In the genomic region with DNA sequence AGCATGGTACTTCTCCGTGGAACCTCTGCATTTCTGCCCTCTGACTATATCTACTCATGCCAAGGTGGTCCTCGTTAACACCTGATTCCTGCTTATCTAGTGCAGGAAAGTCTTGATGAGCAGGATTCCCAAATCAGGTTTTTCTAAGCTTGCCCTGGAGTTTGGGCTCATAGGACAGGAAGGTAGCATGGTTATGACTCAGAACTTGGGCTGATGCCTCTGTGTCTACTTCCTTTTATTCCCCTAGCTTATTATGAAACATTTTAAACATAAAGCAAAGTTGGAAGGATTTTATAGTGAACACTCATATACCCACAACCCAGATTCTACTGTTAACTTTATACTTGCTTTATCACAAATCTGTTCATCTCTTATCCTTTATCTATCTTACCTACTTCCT, we compare ENCODE assay signal across 13 cellular contexts. TPM values are rescaled to one million over a fixed set of nuclear protein-coding genes. Genes with fewer than 3 reads are reported as not detected.
A peak's percentile ranks its signal among the peaks of the same experiment; 100 is the strongest.
DNase-seq lines count a peak whose midpoint lies in the region; TF ChIP-seq lines count a peak whose summit lies in the region.
"Had no signal": no experiment of that assay in that cellular context is flagged by ENCODE, and none has a peak within 500 bp of the region (broad histone marks: within the 10 kb centered on the region; RNA-seq: fewer than 3 reads in every experiment).

No MANE protein-coding gene starts in this region.

- TF ChIP-seq EP300 in tibial nerve (IDR thresholded peaks at IDR 0.05) = no peak

- H2AFZ ChIP-seq in neural progenitor cell (replicated peaks) = no peak overlapping the region

- peaks cover 32% of the 10 kb centered on the region for H3K4me1 ChIP-seq in CD4-positive, alpha-beta memory T cell (ENCODE audit: insufficient read depth, low read length)
- peaks cover 16% of the 10 kb centered on the region for H3K4me1 ChIP-seq in neural progenitor cell
- peaks cover 0 to 57% (median 25%) of the 10 kb centered on the region in 4 donors for H3K4me1 ChIP-seq in tibial nerve

- H3K9me3 Mint-ChIP-seq in CD4-positive, alpha-beta memory T cell = no peaks in the 10 kb centered on the region
- H3K9me3 Mint-ChIP-seq in neural progenitor cell = no peaks in the 10 kb centered on the region

- peak overlapping the region in 1 of 8 donors; percentile 20 for H3K4me3 Mint-ChIP-seq in CD4-positive, alpha-beta memory T cell
- peak overlapping the region; percentile 30 for H3K4me3 Mint-ChIP-seq in neural progenitor cell

- H3K27me3 Mint-ChIP-seq in CD4-positive, alpha-beta memory T cell = no peaks in the 10 kb centered on the region
- H3K27me3 Mint-ChIP-seq in neural progenitor cell (ENCODE audit: insufficient read depth, low read depth) = no peaks in the 10 kb centered on the region

- no peak for DNase-seq in CD4-positive, alpha-beta memory T cell
- DNase-seq in MG63 (peak; percentile 34), cardiac fibroblast (ENCODE audit: low read depth in 2 of 2) (peak; percentile 65 to 69), neural progenitor cell (ENCODE audit: low spot score) (no peak), cardiac septum (ENCODE audit: low spot score) (no peak), HT-29 (ENCODE audit: low spot score) (no peak), tibial nerve (ENCODE audit: low spot score in 2 of 2) (no peak)
- no peak for DNase-seq in activated CD4-positive, CD25-positive, alpha-beta regulatory T cell treated with anti-CD3 and anti-CD28 coated beads, Interleukin-2, amount 50 U/mL, for 72 hours
- DNase-seq: amygdala, DMS 273 treated with DMSO at 0.1 percent for 48 hours, NCI-H2081 treated with DMSO at 0.1 percent for 48 hours, SHP77 treated with DMSO at 0.1 percent for 48 hours, stomach had no signal

- no peak for TF ChIP-seq CTCF in cardiac fibroblast (IDR thresholded peaks at IDR 0.05; ENCODE audit: low read depth, low read length)
- no peak for TF ChIP-seq CTCF in neural progenitor cell (IDR thresholded peaks at IDR 0.05)
- no peak for TF ChIP-seq CTCF in tibial nerve (IDR thresholded peaks at IDR 0.05)

- no peak overlapping the region for H3K4me2 ChIP-seq in neural progenitor cell

- 65 to 79% methylated on average over 2 of the region's 2 CpGs for WGBS in tibial nerve, 2 donors

- no peak overlapping the region for H3K9ac ChIP-seq in neural progenitor cell

- peaks cover 30 to 62% of the 10 kb centered on the region in 2 donors for H3K36me3 Mint-ChIP-seq in CD4-positive, alpha-beta memory T cell
- peaks cover 29% of the 10 kb centered on the region for H3K36me3 Mint-ChIP-seq in neural progenitor cell

- peaks cover 87% of the 10 kb centered on the region for H4K20me1 ChIP-seq in neural progenitor cell (ENCODE audit: low read depth)

- H3K36me3 ChIP-seq in CD4-positive, alpha-beta memory T cell (ENCODE audit: insufficient read depth, low read length) = peaks cover 48% of the 10 kb centered on the region
- H3K36me3 ChIP-seq in MG63 = peaks cover 20% of the 10 kb centered on the region
- no peaks in the 10 kb centered on the region for H3K36me3 ChIP-seq in neural progenitor cell
- H3K36me3 ChIP-seq in tibial nerve = peaks cover 0 to 57% (median 0%) of the 10 kb centered on the region in 3 donors

- peak overlapping the region; percentile 4 for H3K27ac ChIP-seq in CD4-positive, alpha-beta memory T cell (ENCODE audit: low read depth, low read length)
- no peak overlapping the region for H3K27ac ChIP-seq in neural progenitor cell
- H3K27ac ChIP-seq in tibial nerve = peak overlapping the region in 2 of 4 donors; percentile 33 to 36
- H3K27ac ChIP-seq: stomach had no signal

- POLR2A ChIA-PET in CD4-positive, alpha-beta memory T cell (lab: Charles Lee; ENCODE audit: partially characterized antibody) = interaction anchor here (1.9 kb wide), 1 partner anchor 11 kb away, joined by 6 read pairs; no protein-coding TSS in a partner anchor

- intact Hi-C loops in CD4-positive, alpha-beta memory T cell (cut with micrococcal nuclease) = no loop called here
- intact Hi-C loops in cardiac septum (cut with DNase I) = no loop called here

- peak overlapping the region in 3 of 7 donors; percentile 36 to 58 (median 42) for H3K27ac Mint-ChIP-seq in CD4-positive, alpha-beta memory T cell
- H3K27ac Mint-ChIP-seq in neural progenitor cell = no peak overlapping the region

- H3K4me1 Mint-ChIP-seq in CD4-positive, alpha-beta memory T cell = peaks cover 20 to 62% (median 41%) of the 10 kb centered on the region in 4 donors
- peaks cover 13% of the 10 kb centered on the region for H3K4me1 Mint-ChIP-seq in neural progenitor cell

- no peak overlapping the region for H3K4me3 ChIP-seq in CD4-positive, alpha-beta memory T cell (ENCODE audit: low read length in 2 of 2)
- H3K4me3 ChIP-seq in MG63 (no peak overlapping the region), cardiac fibroblast (replicated peaks in 1 of 2; ENCODE audit: low read depth in 2 of 2, low read length in 2 of 2) (no peak overlapping the region), neural progenitor cell (no peak overlapping the region), tibial nerve (no peak overlapping the region)
- H3K4me3 ChIP-seq: stomach had no signal

- H3K9me3 ChIP-seq in CD4-positive, alpha-beta memory T cell (ENCODE audit: control insufficient read depth in 1 of 2, low read length in 2 of 2) = no peaks in the 10 kb centered on the region
- H3K9me3 ChIP-seq in MG63 (no peaks in the 10 kb centered on the region), neural progenitor cell (ENCODE audit: low read depth) (no peaks in the 10 kb centered on the region), tibial nerve (no peaks in the 10 kb centered on the region)
- H3K9me3 ChIP-seq: stomach had no signal

- H3K79me2 ChIP-seq in neural progenitor cell (ENCODE audit: low read depth) = peaks cover 79% of the 10 kb centered on the region

- peaks cover 17% of the 10 kb centered on the region for H3F3A ChIP-seq in neural progenitor cell (ENCODE audit: low read depth)

- H3K27me3 ChIP-seq in CD4-positive, alpha-beta memory T cell (ENCODE audit: insufficient read depth, low read length) = no peaks in the 10 kb centered on the region
- H3K27me3 ChIP-seq in MG63 (no peaks in the 10 kb centered on the region), neural progenitor cell (no peaks in the 10 kb centered on the region), tibial nerve (no peaks in the 10 kb centered on the region)
- H3K27me3 ChIP-seq: stomach had no signal

- TF ChIP-seq POLR2A in tibial nerve (IDR thresholded peaks at IDR 0.05) = no peak

- CTCF ChIA-PET in CD4-positive, alpha-beta memory T cell (lab: Charles Lee; ENCODE audit: partially characterized antibody) = interaction anchor here (0.6 to 1.1 kb wide), 3 partner anchors 70 to 136 kb away, joined by 3 to 4 read pairs (median 3); no protein-coding TSS in a partner anchor

RNA-seq across cellular contexts. Expression of a gene that starts 5.6 kb away (rescaled TPM):
- 10 to 100 TPM; 20.5 to 22.0 TPM for total RNA-seq in CD4-positive, alpha-beta memory T cell
- 10 to 100 TPM in 1 of 2 donors, 1 to 10 TPM in 1; 2.0 to 12.6 TPM for polyA plus RNA-seq in CD4-positive, alpha-beta memory T cell
- total RNA-seq in MG63 (2014; rRNA removed; shearing (Covaris generic); ENCODE audit: low replicate concordance) = 2.0 and 9.4 TPM in 2 replicates
- total RNA-seq in neural progenitor cell (ENCODE audit: low replicate concordance) = 11.5 and 14.7 TPM in 2 replicates
- 6.1 TPM for total RNA-seq in cardiac septum
- total RNA-seq in HT-29 (2014; rRNA removed; shearing (Covaris generic)) = 1.8 and 2.0 TPM in 2 replicates
- total RNA-seq in tibial nerve = 10 to 100 TPM in 3 of 4 donors, 1 to 10 TPM in 1; 9.8 to 17.1 (median 14.2) TPM

RNA-seq across cellular contexts. Expression of a gene that starts 6.9 kb away (rescaled TPM):
- 10 to 100 TPM; 54.9 to 60.0 TPM for total RNA-seq in CD4-positive, alpha-beta memory T cell
- 10 to 100 TPM; 69.9 to 72.3 TPM for polyA plus RNA-seq in CD4-positive, alpha-beta memory T cell
- total RNA-seq in MG63 (2014; rRNA removed; shearing (Covaris generic); ENCODE audit: low replicate concordance) = 77.7 and 178 TPM in 2 replicates
- total RNA-seq in neural progenitor cell (ENCODE audit: low replicate concordance) (86.9 and 133 TPM in 2 replicates), cardiac septum (123 TPM), tibial nerve (100 to 1,000 TPM in 2 of 4 donors, 10 to 100 TPM in 2; 85.5 to 114 (median 105) TPM)
- total RNA-seq in HT-29 (2014; rRNA removed; shearing (Covaris generic)) = 65.8 and 66.2 TPM in 2 replicates

RNA-seq across cellular contexts. Expression of a gene that starts 58.0 kb away (rescaled TPM):
- total RNA-seq in CD4-positive, alpha-beta memory T cell = 1 to 10 TPM in 1 of 2 experiments, under 1 TPM in 1; 0.89 to 1.6 TPM
- polyA plus RNA-seq in CD4-positive, alpha-beta memory T cell = under 1 TPM; 0.41 to 0.42 TPM
- not detected in 2 replicates for total RNA-seq in MG63 (2014; rRNA removed; shearing (Covaris generic); ENCODE audit: low replicate concordance)
- total RNA-seq in neural progenitor cell (ENCODE audit: low replicate concordance) = not detected in 2 replicates
- not detected for total RNA-seq in cardiac septum
- 4.5 and 11.7 TPM in 2 replicates for total RNA-seq in HT-29 (2014; rRNA removed; shearing (Covaris generic))
- 1 to 10 TPM in 1 of 4 donors, not detected in 3; 1.4 TPM for total RNA-seq in tibial nerve

Comparison
In these comparisons a context has a peak if more than half of its experiments do, and no peak if none do; other contexts are left out.
1. DNase-seq: peak in MG63 (single experiment) and cardiac fibroblast (2 of 2); none in CD4-positive, alpha-beta memory T cell (0 of 5), neural progenitor cell (single experiment), cardiac septum (single experiment), HT-29 (single experiment), tibial nerve (0 of 2) and activated CD4-positive, CD25-positive, alpha-beta regulatory T cell treated with anti-CD3 and anti-CD28 coated beads, Interleukin-2, amount 50 U/mL, for 72 hours (single experiment).